Comparison of ENCODE assay signal across 1 cellular context in genomic region chr12:124676725-124677462, GRCh38.
TF ChIP-seq lines count a peak whose summit lies in the region.

No MANE protein-coding gene starts in this region.

TF ChIP-seq in GM23338, 12 proteins besides CTCF, POLR2A, EP300 and RAD21 (continued from another document):
- no peak for TF ChIP-seq ZNF462 (CRISPR knock-in tag; IDR thresholded peaks at IDR 0.05)
- TF ChIP-seq EZH2phosphoT487 (IDR thresholded peaks at IDR 0.05; ENCODE audit: unreplicated experiment), result no peak
- no peak for TF ChIP-seq EZH2 (IDR thresholded peaks at IDR 0.05; ENCODE audit: low read depth, unreplicated experiment)
- no peak for TF ChIP-seq REST (IDR thresholded peaks at IDR 0.05; ENCODE audit: unreplicated experiment)
- TF ChIP-seq STAT1 (IDR thresholded peaks at IDR 0.05; ENCODE audit: unreplicated experiment), result no peak
TF ChIP-seq in GM23338: peak in this region for 0.
